8 cellular contexts compared by ENCODE assay signal in the genomic region with DNA sequence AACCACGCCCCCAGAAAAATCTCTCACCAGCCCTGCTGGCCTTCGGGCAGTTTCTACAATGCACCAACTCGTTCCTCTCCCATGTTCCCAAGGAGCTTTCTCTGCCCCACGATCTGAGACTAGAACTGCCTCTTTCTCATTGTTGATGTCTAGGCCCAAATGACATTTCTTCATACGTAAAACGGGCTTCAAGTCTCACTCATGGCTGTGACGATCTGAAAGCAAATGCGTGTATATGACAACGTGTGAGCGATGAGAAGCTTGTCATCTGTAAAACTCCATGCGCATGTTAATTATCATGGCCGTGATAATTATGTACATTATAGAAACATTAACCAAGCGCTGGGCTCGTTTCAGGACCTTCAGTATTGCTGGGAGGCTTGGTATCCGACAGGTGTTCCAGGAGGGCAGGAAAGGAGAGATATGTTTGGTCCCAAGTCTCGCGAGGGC. TPM values are rescaled to one million over a fixed set of nuclear protein-coding genes. Genes with fewer than 3 reads are reported as not detected.
DNase-seq lines count a peak whose midpoint lies in the region; ATAC-seq and TF ChIP-seq lines count a peak whose summit lies in the region.

No MANE protein-coding gene starts in this region.

- H3K9me3 ChIP-seq in CD4-positive, alpha-beta T cell (ENCODE audit: control insufficient read depth, low read length), result no peaks in the 10 kb centered on the region
- H3K9me3 ChIP-seq in MM.1S (replicated peaks; ENCODE audit: insufficient read depth, low read length) (no peaks in the 10 kb centered on the region), duodenal mucosa (ENCODE audit: control insufficient read depth in 1 of 2, low read length in 2 of 2) (no peaks in the 10 kb centered on the region), neuronal stem cell (replicated peaks in 1 of 2; ENCODE audit: control insufficient read depth in 2 of 2, insufficient read depth in 1 of 2, low read depth in 1 of 2, low read length in 2 of 2) (no peaks in the 10 kb centered on the region)

- H3K27me3 ChIP-seq in CD4-positive, alpha-beta T cell (ENCODE audit: control insufficient read depth, insufficient read depth, low read length), result no peaks in the 10 kb centered on the region
- H3K27me3 ChIP-seq in MM.1S (replicated peaks; ENCODE audit: insufficient read depth, low read length), result no peaks in the 10 kb centered on the region
- H3K27me3 ChIP-seq in duodenal mucosa (ENCODE audit: control insufficient read depth in 1 of 2, insufficient read depth in 2 of 2, low read length in 2 of 2), result no peaks in the 10 kb centered on the region
- H3K27me3 ChIP-seq in neuronal stem cell (ENCODE audit: control insufficient read depth in 3 of 3, insufficient read depth in 3 of 3, low read depth in 1 of 3, low read length in 3 of 3), result peaks cover 0 to 49% (median 2%) of the 10 kb centered on the region in 3 experiments

- ATAC-seq in CD4-positive, alpha-beta T cell (ENCODE audit: poor library complexity), result no peak
- ATAC-seq in GM21515 (IDR thresholded peaks at IDR 0.05; ENCODE audit: unreplicated experiment) (no peak), GM21825 (IDR thresholded peaks at IDR 0.05; ENCODE audit: unreplicated experiment) (no peak)

- H3K27ac Mint-ChIP-seq in CD4-positive, alpha-beta T cell, result peak overlapping the region; percentile 91

- H3F3A ChIP-seq in MM.1S (ENCODE audit: insufficient read depth, low read length), result peaks cover 19% of the 10 kb centered on the region

- no CpG with 5 or more reads among the region's 17 CpGs for WGBS in neuronal stem cell (ENCODE audit: extremely low coverage in 2 of 2, insufficient read length in 2 of 2, insufficient replicate concordance in 1 of 2), 2 donors

- peaks cover 78% of the 10 kb centered on the region for H3K4me1 Mint-ChIP-seq in CD4-positive, alpha-beta T cell (ENCODE audit: low read depth)

- H4K20me1 ChIP-seq in MM.1S (ENCODE audit: insufficient read depth, low read length), result no peaks in the 10 kb centered on the region

- H4K91ac ChIP-seq in neuronal stem cell (ENCODE audit: low read depth, low read length, poor library complexity), result no peak overlapping the region

- peaks cover 37% of the 10 kb centered on the region for H3K36me3 Mint-ChIP-seq in CD4-positive, alpha-beta T cell (ENCODE audit: low read depth)

- H2AFZ ChIP-seq in MM.1S (ENCODE audit: low read length), result peak overlapping the region; percentile 72
- peak overlapping the region; percentile 87 for H2AFZ ChIP-seq in neuronal stem cell (ENCODE audit: low read length)

- H3K4me2 ChIP-seq in MM.1S (ENCODE audit: low read depth, low read length) (peak overlapping the region; percentile 57; the same call in 1 of the 2 replicates), neuronal stem cell (ENCODE audit: insufficient read depth, low read length, poor library complexity, severe bottlenecking) (no peak overlapping the region)

- no peak for DNase-seq in CD4-positive, alpha-beta T cell
- DNase-seq in MM.1S, result no peak
- DNase-seq in neuronal stem cell (ENCODE audit: low spot score), result no peak
- DNase-seq in GM10248 (ENCODE audit: extremely low spot score), result no peak
- DNase-seq in foreskin melanocyte, result no peak

- H3K79me1 ChIP-seq in neuronal stem cell (ENCODE audit: low read depth, low read length), result peaks cover 4% of the 10 kb centered on the region

- H3K4me3 ChIP-seq in MM.1S (ENCODE audit: low read length) (0 out of 2 replicates have a peak overlapping the region, but pooled peaks have one; percentile 11), duodenal mucosa (ENCODE audit: low read depth in 1 of 2, low read length in 2 of 2) (peak overlapping the region; percentile 90 to 95), neuronal stem cell (ENCODE audit: low read length in 2 of 2) (peak overlapping the region in 1 of 2 donors; percentile 54)

- POLR2A ChIA-PET in CD4-positive, alpha-beta T cell (lab: Charles Lee), result interaction anchor here (0.7 to 8.9 kb wide), 26 partner anchors 10 to 817 kb away, joined by 3 to 205 read pairs (median 6); a partner anchor contains a TSS
- POLR2A ChIA-PET in GM10248 (lab: Yijun Ruan, JAX), result interaction anchor here (0.7 to 1.0 kb wide), 2 partner anchors 67 to 330 kb away, joined by 3 to 7 read pairs; a partner anchor contains a TSS

- no peaks in the 10 kb centered on the region for H3K9me3 Mint-ChIP-seq in CD4-positive, alpha-beta T cell

- H3K79me2 ChIP-seq in MM.1S (ENCODE audit: low read length), result peaks cover 39% of the 10 kb centered on the region

- TF ChIP-seq CTCF in CD4-positive, alpha-beta T cell (IDR thresholded peaks at IDR 0.05), result no peak
- no peak for TF ChIP-seq CTCF in MM.1S (IDR thresholded peaks at IDR 0.05; ENCODE audit: low read length)
- TF ChIP-seq CTCF in GM10248 (IDR thresholded peaks at IDR 0.05; ENCODE audit: control extremely low read depth, extremely low read depth, low read depth, missing control alignments), result no peak

- no peak overlapping the region for H2AK5ac ChIP-seq in neuronal stem cell (ENCODE audit: low read depth, low read length)

- no peaks in the 10 kb centered on the region for H3K27me3 Mint-ChIP-seq in CD4-positive, alpha-beta T cell

- H3K9ac ChIP-seq in MM.1S (ENCODE audit: low read length) (no peak overlapping the region), duodenal mucosa (ENCODE audit: low read depth in 1 of 2, low read length in 2 of 2) (peak overlapping the region; percentile 44 to 50), neuronal stem cell (ENCODE audit: low read depth, low read length, poor library complexity) (no peak overlapping the region)

- CTCF ChIA-PET in CD4-positive, alpha-beta T cell (lab: Charles Lee), result interaction anchor here (0.8 to 2.8 kb wide), 36 partner anchors 8 to 227 kb away, joined by 3 to 45 read pairs (median 6); a partner anchor contains a TSS
- CTCF ChIA-PET in GM10248 (lab: Yijun Ruan, JAX), result interaction anchor here (0.8 to 9.8 kb wide), 45 partner anchors 8 to 643 kb away, joined by 3 to 99 read pairs (median 5); a partner anchor contains a TSS

- H3K4me3 Mint-ChIP-seq in CD4-positive, alpha-beta T cell, result peak overlapping the region; percentile 97

- H4K8ac ChIP-seq in neuronal stem cell (ENCODE audit: low read depth, low read length), result no peak overlapping the region

- H3K36me3 ChIP-seq in MM.1S (replicated peaks; ENCODE audit: insufficient read depth, low read length) (0 out of 2 replicates have a peak, but pooled peaks cover 4% of the 10 kb centered on the region), duodenal mucosa (ENCODE audit: control insufficient read depth in 1 of 2, insufficient read depth in 2 of 2, low read length in 2 of 2) (peaks cover 0 to 8% of the 10 kb centered on the region in 2 donors), neuronal stem cell (replicated peaks in 1 of 2; ENCODE audit: control insufficient read depth in 2 of 2, insufficient read depth in 2 of 2, low read length in 2 of 2) (no peaks in the 10 kb centered on the region)

- H3K4ac ChIP-seq in neuronal stem cell (ENCODE audit: low read length), result no peak overlapping the region

- H3K23ac ChIP-seq in neuronal stem cell (ENCODE audit: low read depth, low read length, poor library complexity), result no peak overlapping the region

- H3K27ac ChIP-seq in CD4-positive, alpha-beta T cell (ENCODE audit: low read depth, low read length), result no peak overlapping the region
- H3K27ac ChIP-seq in MM.1S (ENCODE audit: low read length), result no peak overlapping the region
- peak overlapping the region; percentile 34 for H3K27ac ChIP-seq in duodenal mucosa (ENCODE audit: low read depth, low read length)
- H3K27ac ChIP-seq in neuronal stem cell (replicated peaks; ENCODE audit: low read length), result no peak overlapping the region

- H3K9me2 ChIP-seq in MM.1S (replicated peaks; ENCODE audit: insufficient read depth, low read length), result no peaks in the 10 kb centered on the region

- no peak overlapping the region for H3K18ac ChIP-seq in neuronal stem cell (ENCODE audit: low read length)

- H2BK15ac ChIP-seq in neuronal stem cell (ENCODE audit: low read length), result no peak overlapping the region

- H3K14ac ChIP-seq in neuronal stem cell (ENCODE audit: low read length), result no peak overlapping the region

- H3K4me1 ChIP-seq in MM.1S (ENCODE audit: low read length), result peaks cover 18% of the 10 kb centered on the region
- peaks cover 43 to 61% of the 10 kb centered on the region in 2 donors for H3K4me1 ChIP-seq in duodenal mucosa (ENCODE audit: control insufficient read depth in 1 of 2, insufficient read depth in 2 of 2, low read length in 2 of 2)
- H3K4me1 ChIP-seq in neuronal stem cell (ENCODE audit: control insufficient read depth in 2 of 2, insufficient read depth in 1 of 2, low read depth in 1 of 2, low read length in 2 of 2), result peaks cover 0 to 11% of the 10 kb centered on the region in 2 donors

- H2BK120ac ChIP-seq in neuronal stem cell (ENCODE audit: low read depth, low read length), result no peak overlapping the region

- H2BK5ac ChIP-seq in neuronal stem cell (ENCODE audit: low read length), result no peak overlapping the region

- no peak overlapping the region for H2BK12ac ChIP-seq in neuronal stem cell (ENCODE audit: low read length)

- intact Hi-C loops in CD4-positive, alpha-beta T cell (cut with DNase I, micrococcal nuclease), result loop anchor here (1.0 to 5.0 kb wide), 11 partner anchors 67 to 227 kb away; a partner anchor contains a TSS

RNA-seq across cellular contexts. Expression of a gene that starts 0.7 kb away (rescaled TPM):
- total RNA-seq in CD4-positive, alpha-beta T cell, result 10 to 100 TPM; 26.3 to 29.8 TPM
- 6.6 TPM for polyA plus RNA-seq in neuronal stem cell (2013, experiment 1 of 2)
- polyA plus RNA-seq in neuronal stem cell (2013, experiment 2 of 2), result 6.5 TPM

RNA-seq across cellular contexts. Expression of a gene that starts 1.3 kb away (rescaled TPM):
- total RNA-seq in CD4-positive, alpha-beta T cell, result 1 to 10 TPM; 1.8 to 2.4 TPM
- polyA plus RNA-seq in neuronal stem cell (2013, experiment 1 of 2), result 12.5 TPM
- polyA plus RNA-seq in neuronal stem cell (2013, experiment 2 of 2), result 12.2 TPM

Comparison
In these comparisons a context has a peak if more than half of its experiments do, and no peak if none do; other contexts are left out.
1. H3K9ac ChIP-seq: peak in duodenal mucosa (2 of 2); none in MM.1S (single experiment) and neuronal stem cell (single experiment).